In genomic region chr22:23837911-23838685, GRCh38 we compare ENCODE assay signal across 8 cellular contexts. TPM values are rescaled to one million over a fixed set of nuclear protein-coding genes. Genes with fewer than 3 reads are reported as not detected.
DNase-seq lines count a peak whose midpoint lies in the region; ATAC-seq lines count a peak whose summit lies in the region.

No MANE protein-coding gene starts in this region.

- no peak overlapping the region for H3K27ac Mint-ChIP-seq in activated naive CD4-positive, alpha-beta T cell treated with anti-CD3 and anti-CD28 coated beads for 36 hours
- peak overlapping the region; percentile 28 to 93 for H3K27ac Mint-ChIP-seq in effector memory CD8-positive, alpha-beta T cell

- peaks cover 3% of the 10 kb centered on the region for H3K27me3 Mint-ChIP-seq in activated naive CD4-positive, alpha-beta T cell treated with anti-CD3 and anti-CD28 coated beads for 36 hours (ENCODE audit: low read depth)
- H3K27me3 Mint-ChIP-seq in effector memory CD8-positive, alpha-beta T cell, result no peaks in the 10 kb centered on the region

- intact Hi-C loops in activated naive CD4-positive, alpha-beta T cell treated with anti-CD3 and anti-CD28 coated beads for 36 hours (cut with micrococcal nuclease), result loop anchor here (2.0 kb wide), 1 partner anchor 133 kb away; no protein-coding TSS in a partner anchor

- CTCF ChIA-PET in activated naive CD4-positive, alpha-beta T cell treated with anti-CD3 and anti-CD28 coated beads for 36 hours (lab: Charles Lee), result interaction anchor here (0.6 kb wide), 1 partner anchor 659 kb away, joined by 3 read pairs; no protein-coding TSS in a partner anchor

- H3K36me3 Mint-ChIP-seq in activated naive CD4-positive, alpha-beta T cell treated with anti-CD3 and anti-CD28 coated beads for 36 hours (ENCODE audit: low read depth), result no peaks in the 10 kb centered on the region
- peaks cover 18% of the 10 kb centered on the region for H3K36me3 Mint-ChIP-seq in effector memory CD8-positive, alpha-beta T cell (ENCODE audit: insufficient read depth)

- DNase-seq in activated naive CD4-positive, alpha-beta T cell treated with anti-CD3 and anti-CD28 coated beads for 36 hours, result no peak
- no peak for DNase-seq in activated naive CD4-positive, alpha-beta T cell (lab: John Stamatoyannopoulos, UW)
- peak; percentile 55 for DNase-seq in MV-4-11 (lab: John Stamatoyannopoulos, UW)
- DNase-seq in effector memory CD8-positive, alpha-beta T cell, result no peak
- peak; percentile 52 for DNase-seq in retina
- DNase-seq in NCI-H446 treated with DMSO at 0.1 percent for 48 hours (lab: John Stamatoyannopoulos, UW), result no peak
- DNase-seq in NCI-H82 treated with DMSO at 0.1 percent for 48 hours (lab: John Stamatoyannopoulos, UW; ENCODE audit: unreplicated experiment), result no peak

- no peaks in the 10 kb centered on the region for H3K9me3 Mint-ChIP-seq in activated naive CD4-positive, alpha-beta T cell treated with anti-CD3 and anti-CD28 coated beads for 36 hours
- H3K9me3 Mint-ChIP-seq in effector memory CD8-positive, alpha-beta T cell, result no peaks in the 10 kb centered on the region

- peak overlapping the region; percentile 84 for H3K4me3 Mint-ChIP-seq in activated naive CD4-positive, alpha-beta T cell treated with anti-CD3 and anti-CD28 coated beads for 36 hours
- peak overlapping the region; percentile 92 to 96 for H3K4me3 Mint-ChIP-seq in effector memory CD8-positive, alpha-beta T cell

- peaks cover 16% of the 10 kb centered on the region for H3K4me1 Mint-ChIP-seq in activated naive CD4-positive, alpha-beta T cell treated with anti-CD3 and anti-CD28 coated beads for 36 hours (ENCODE audit: low read depth)
- H3K4me1 Mint-ChIP-seq in effector memory CD8-positive, alpha-beta T cell (ENCODE audit: low read depth in 2 of 2), result peaks cover 16 to 19% of the 10 kb centered on the region in 2 donors

- ATAC-seq in effector memory CD8-positive, alpha-beta T cell (replicated peaks), result no peak
- ATAC-seq in GM18867 (IDR thresholded peaks at IDR 0.05; ENCODE audit: unreplicated experiment), result no peak

RNA-seq across cellular contexts. Expression of gene DERL3, which starts 0.7 kb away (rescaled TPM):
- total RNA-seq in activated naive CD4-positive, alpha-beta T cell treated with anti-CD3 and anti-CD28 coated beads for 36 hours, result 1 to 10 TPM; 7.3 to 7.5 TPM

RNA-seq across cellular contexts. Expression of gene SLC2A11, which starts 19.6 kb away (rescaled TPM):
- 1 to 10 TPM; 6.1 to 7.5 TPM for total RNA-seq in activated naive CD4-positive, alpha-beta T cell treated with anti-CD3 and anti-CD28 coated beads for 36 hours

RNA-seq across cellular contexts. Expression of gene SMARCB1, which starts 51.3 kb away (rescaled TPM):
- total RNA-seq in activated naive CD4-positive, alpha-beta T cell treated with anti-CD3 and anti-CD28 coated beads for 36 hours, result 10 to 100 TPM; 75.3 to 89.1 TPM

RNA-seq across cellular contexts. Expression of gene MIF, which starts 56.1 kb away (rescaled TPM):
- total RNA-seq in activated naive CD4-positive, alpha-beta T cell treated with anti-CD3 and anti-CD28 coated beads for 36 hours, result 1,000 to 10,000 TPM; 1,489 to 1,512 TPM

Comparison
In these comparisons a context has a peak if more than half of its experiments do, and no peak if none do; other contexts are left out.
1. DNase-seq: peak in MV-4-11 (single experiment) and retina (single experiment); none in activated naive CD4-positive, alpha-beta T cell treated with anti-CD3 and anti-CD28 coated beads for 36 hours (single experiment), activated naive CD4-positive, alpha-beta T cell (0 of 4), effector memory CD8-positive, alpha-beta T cell (0 of 3), NCI-H446 treated with DMSO at 0.1 percent for 48 hours (single experiment) and NCI-H82 treated with DMSO at 0.1 percent for 48 hours (single experiment).